3 cellular contexts compared by ENCODE assay signal in genomic region chr1:90522432-90522831, GRCh38.
"Had no signal": no experiment of that assay in that cellular context is flagged by ENCODE, and none has a peak within 500 bp of the region (broad histone marks: within the 10 kb centered on the region; RNA-seq: fewer than 3 reads in every experiment).

No MANE protein-coding gene starts in this region.

- H3K4me3 ChIP-seq: GM12878 had no signal

- DNase-seq: GDM1, GF-D8 had no signal
